Comparison of ENCODE assay signal across 1 cellular context in genomic region chr5:179800071-179800695, GRCh38.
TF ChIP-seq lines count a peak whose summit lies in the region.

No MANE protein-coding gene starts in this region.

TF ChIP-seq in IMR-90, 13 proteins besides CTCF, POLR2A, EP300 and RAD21 (continued from another document):
- TF ChIP-seq RCOR1 (IDR thresholded peaks at IDR 0.05; ENCODE audit: insufficient replicate concordance, low read length) (no peak), SMC3 (IDR thresholded peaks at IDR 0.05; ENCODE audit: low read depth, low read length) (no peak), RFX5 (IDR thresholded peaks at IDR 0.05; ENCODE audit: low read depth, low read length) (no peak)
